ENCODE assay signal across 16 cellular contexts in the genomic region with DNA sequence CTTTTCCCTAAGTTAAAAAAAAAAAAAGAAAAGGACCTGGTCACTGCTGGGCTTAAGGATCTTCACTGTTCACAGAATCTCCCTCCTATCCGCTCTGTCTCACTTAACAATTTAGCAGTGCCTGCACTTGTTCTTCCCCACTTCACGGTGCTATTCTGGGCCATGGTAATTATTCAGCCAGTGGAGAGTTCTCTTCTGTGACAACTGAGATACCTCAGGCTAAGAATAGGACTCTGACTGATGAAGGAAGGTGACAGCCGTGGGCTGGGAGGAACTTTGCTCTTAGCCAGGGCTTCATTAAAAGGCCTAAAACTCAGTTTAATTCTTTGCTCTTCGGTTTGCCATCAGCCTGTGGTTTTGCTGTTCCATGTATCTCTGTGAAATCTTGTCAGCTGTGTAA. TPM values are rescaled to one million over a fixed set of nuclear protein-coding genes. Genes with fewer than 3 reads are reported as not detected.
"Had no signal": no experiment of that assay in that cellular context is flagged by ENCODE, and none has a peak within 500 bp of the region (broad histone marks: within the 10 kb centered on the region; RNA-seq: fewer than 3 reads in every experiment).

No MANE protein-coding gene starts in this region.

- H3K4me3 ChIP-seq: right lobe of liver had no signal

- H3K4me3 Mint-ChIP-seq: naive thymus-derived CD8-positive, alpha-beta T cell; stimulated activated effector memory CD8-positive, alpha-beta T cell treated with anti-CD3 and anti-CD28 coated beads, Interleukin-12 subunit alpha, Interleukin-12 subunit beta, amount 100 ng/mL, for 72 hours had no signal

- H3K9me3 ChIP-seq: right lobe of liver had no signal

- H3K36me3 Mint-ChIP-seq: stimulated activated effector memory CD8-positive, alpha-beta T cell treated with anti-CD3 and anti-CD28 coated beads, Interleukin-12 subunit alpha, Interleukin-12 subunit beta, amount 100 ng/mL, for 72 hours had no signal

- DNase-seq: activated CD4-positive, alpha-beta T cell treated with anti-CD3 and anti-CD28 coated beads, Interleukin-2, amount 50 U/mL, for 1 hour; activated CD8-positive, alpha-beta memory T cell treated with anti-CD3 and anti-CD28 coated beads for 24 hours; activated naive CD4-positive, alpha-beta T cell; brain microvascular endothelial cell; cerebellar nuclear complex; effector CD8-positive, alpha-beta T cell; foreskin keratinocyte; left colon; mammary epithelial cell; naive thymus-derived CD8-positive, alpha-beta T cell; posterior cingulate gyrus; right lobe of liver; stimulated activated CD4-positive, alpha-beta T cell treated with anti-CD3 and anti-CD28 coated beads, Interleukin-1b, Interleukin-23, amount 100 ng/mL, for 48 hours had no signal

- H3K4me1 ChIP-seq: foreskin keratinocyte, right lobe of liver had no signal

- H3K27ac ChIP-seq: brain microvascular endothelial cell, foreskin keratinocyte, right lobe of liver had no signal

- H3K27me3 ChIP-seq: brain microvascular endothelial cell, foreskin keratinocyte, right lobe of liver had no signal

- ATAC-seq: activated CD4-positive, CD25-positive, alpha-beta regulatory T cell treated with anti-CD3 and anti-CD28 coated beads, Interleukin-2, amount 50 U/mL, for 24 hours; foreskin keratinocyte; left colon; naive thymus-derived CD8-positive, alpha-beta T cell; right lobe of liver; stimulated activated effector memory CD8-positive, alpha-beta T cell treated with anti-CD3 and anti-CD28 coated beads, Interleukin-12 subunit alpha, Interleukin-12 subunit beta, amount 100 ng/mL, for 72 hours had no signal

- H3K27ac Mint-ChIP-seq: naive thymus-derived CD8-positive, alpha-beta T cell; stimulated activated effector memory CD8-positive, alpha-beta T cell treated with anti-CD3 and anti-CD28 coated beads, Interleukin-12 subunit alpha, Interleukin-12 subunit beta, amount 100 ng/mL, for 72 hours had no signal

- H3K36me3 ChIP-seq: brain microvascular endothelial cell, right lobe of liver had no signal

- H3K4me1 Mint-ChIP-seq: naive thymus-derived CD8-positive, alpha-beta T cell; stimulated activated effector memory CD8-positive, alpha-beta T cell treated with anti-CD3 and anti-CD28 coated beads, Interleukin-12 subunit alpha, Interleukin-12 subunit beta, amount 100 ng/mL, for 72 hours had no signal

RNA-seq across cellular contexts. Expression of a gene that starts 51.9 kb away (rescaled TPM):
- total RNA-seq: mononuclear cell; naive thymus-derived CD8-positive, alpha-beta T cell had no signal
- polyA plus RNA-seq: naive thymus-derived CD8-positive, alpha-beta T cell had no signal
